In genomic region chr20:38581013-38581412, GRCh38 we compare ENCODE assay signal across 11 cellular contexts. TPM values are rescaled to one million over a fixed set of nuclear protein-coding genes. Genes with fewer than 3 reads are reported as not detected.
DNase-seq lines count a peak whose midpoint lies in the region; ATAC-seq, FAIRE-seq and TF ChIP-seq lines count a peak whose summit lies in the region.
"Had no signal": no experiment of that assay in that cellular context is flagged by ENCODE, and none has a peak within 500 bp of the region (broad histone marks: within the 10 kb centered on the region; RNA-seq: fewer than 3 reads in every experiment).

ADIG (plus strand) TSS chr20:38581197; CDS start chr20:38581251, 54 bp downstream.

- no peak for TF ChIP-seq POLR2A in right lobe of liver (IDR thresholded peaks at IDR 0.05)

- TF ChIP-seq CTCF in bronchial epithelial cell (IDR thresholded peaks at IDR 0.05; ENCODE audit: insufficient read depth, low read length, severe bottlenecking) (no peak), right lobe of liver (IDR thresholded peaks at IDR 0.05) (no peak)

- H3K4me1 Mint-ChIP-seq in stimulated activated naive CD8-positive, alpha-beta T cell treated with anti-CD3 and anti-CD28 coated beads, Interleukin-15, Interleukin-2, amounts not matched to agents 100 ng/mL and 50 ng/mL, for 24 hours (ENCODE audit: low read depth): no peaks in the 10 kb centered on the region
- no peaks in the 10 kb centered on the region for H3K4me1 Mint-ChIP-seq in stimulated activated naive CD8-positive, alpha-beta T cell treated with anti-CD3 and anti-CD28 coated beads, Interleukin-15, amount 100 ng/mL, for 72 hours
- peaks cover 4% of the 10 kb centered on the region for H3K4me1 Mint-ChIP-seq in T-helper 17 cell
- no peaks in the 10 kb centered on the region for H3K4me1 Mint-ChIP-seq in activated CD4-positive, alpha-beta T cell treated with anti-CD3 and anti-CD28 coated beads, Interleukin-2, amount 10 ng/mL, durations not matched to agents 7 days and 5 days
- H3K4me1 Mint-ChIP-seq: activated CD4-positive, alpha-beta T cell treated with anti-CD3 and anti-CD28 coated beads, Interleukin-2, amount 10 ng/mL, durations not matched to agents 24 days and 14 days had no signal

- no peaks in the 10 kb centered on the region for H3K27me3 Mint-ChIP-seq in stimulated activated naive CD8-positive, alpha-beta T cell treated with anti-CD3 and anti-CD28 coated beads, Interleukin-15, Interleukin-2, amounts not matched to agents 100 ng/mL and 50 ng/mL, for 24 hours
- H3K27me3 Mint-ChIP-seq in stimulated activated naive CD8-positive, alpha-beta T cell treated with anti-CD3 and anti-CD28 coated beads, Interleukin-15, amount 100 ng/mL, for 72 hours: no peaks in the 10 kb centered on the region
- H3K27me3 Mint-ChIP-seq in T-helper 17 cell: peaks cover 4% of the 10 kb centered on the region
- peaks cover 2% of the 10 kb centered on the region for H3K27me3 Mint-ChIP-seq in activated CD4-positive, alpha-beta T cell treated with anti-CD3 and anti-CD28 coated beads, Interleukin-2, amount 10 ng/mL, durations not matched to agents 7 days and 5 days

- no peak for ATAC-seq in stimulated activated naive CD8-positive, alpha-beta T cell treated with anti-CD3 and anti-CD28 coated beads, Interleukin-15, amount 100 ng/mL, for 72 hours
- peak; percentile 36 to 57 (median 44) for ATAC-seq in right lobe of liver
- ATAC-seq in T-helper 17 cell: no peak
- ATAC-seq in HG03342 (IDR thresholded peaks at IDR 0.05; ENCODE audit: unreplicated experiment): no peak

- POLR2A ChIA-PET in activated CD4-positive, alpha-beta T cell treated with anti-CD3 and anti-CD28 coated beads, Interleukin-2, amount 10 ng/mL, durations not matched to agents 7 days and 5 days (lab: Charles Lee): no interaction called here

- H3K27ac Mint-ChIP-seq in stimulated activated naive CD8-positive, alpha-beta T cell treated with anti-CD3 and anti-CD28 coated beads, Interleukin-15, Interleukin-2, amounts not matched to agents 100 ng/mL and 50 ng/mL, for 24 hours: peak within 1 kb of the TSS; percentile 58
- peak within 1 kb of the TSS in 1 of 2 donors; percentile 77 for H3K27ac Mint-ChIP-seq in stimulated activated naive CD8-positive, alpha-beta T cell treated with anti-CD3 and anti-CD28 coated beads, Interleukin-15, amount 100 ng/mL, for 72 hours
- no peak within 1 kb of the TSS for H3K27ac Mint-ChIP-seq in T-helper 17 cell
- H3K27ac Mint-ChIP-seq in activated CD4-positive, alpha-beta T cell treated with anti-CD3 and anti-CD28 coated beads, Interleukin-2, amount 10 ng/mL, durations not matched to agents 7 days and 5 days: no peak within 1 kb of the TSS
- H3K27ac Mint-ChIP-seq: activated CD4-positive, alpha-beta T cell treated with anti-CD3 and anti-CD28 coated beads, Interleukin-2, amount 10 ng/mL, durations not matched to agents 24 days and 14 days had no signal

- no peaks in the 10 kb centered on the region for H3K9me3 Mint-ChIP-seq in stimulated activated naive CD8-positive, alpha-beta T cell treated with anti-CD3 and anti-CD28 coated beads, Interleukin-15, Interleukin-2, amounts not matched to agents 100 ng/mL and 50 ng/mL, for 24 hours
- H3K9me3 Mint-ChIP-seq in stimulated activated naive CD8-positive, alpha-beta T cell treated with anti-CD3 and anti-CD28 coated beads, Interleukin-15, amount 100 ng/mL, for 72 hours: no peaks in the 10 kb centered on the region
- H3K9me3 Mint-ChIP-seq in activated CD4-positive, alpha-beta T cell treated with anti-CD3 and anti-CD28 coated beads, Interleukin-2, amount 10 ng/mL, durations not matched to agents 7 days and 5 days: no peaks in the 10 kb centered on the region
- H3K9me3 Mint-ChIP-seq: activated CD4-positive, alpha-beta T cell treated with anti-CD3 and anti-CD28 coated beads, Interleukin-2, amount 10 ng/mL, durations not matched to agents 24 days and 14 days had no signal

- H3K36me3 ChIP-seq in bronchial epithelial cell (ENCODE audit: control insufficient read depth, insufficient read depth, low read length) (no peaks in the 10 kb centered on the region), right lobe of liver (peaks cover 0 to 4% (median 0%) of the 10 kb centered on the region in 4 donors)

- peaks cover 4% of the 10 kb centered on the region for H3K36me3 Mint-ChIP-seq in stimulated activated naive CD8-positive, alpha-beta T cell treated with anti-CD3 and anti-CD28 coated beads, Interleukin-15, Interleukin-2, amounts not matched to agents 100 ng/mL and 50 ng/mL, for 24 hours (ENCODE audit: low read depth)
- peaks cover 3% of the 10 kb centered on the region for H3K36me3 Mint-ChIP-seq in T-helper 17 cell (ENCODE audit: low read depth)
- no peaks in the 10 kb centered on the region for H3K36me3 Mint-ChIP-seq in activated CD4-positive, alpha-beta T cell treated with anti-CD3 and anti-CD28 coated beads, Interleukin-2, amount 10 ng/mL, durations not matched to agents 7 days and 5 days (ENCODE audit: low read depth)

- no peak within 1 kb of the TSS for H3K4me3 ChIP-seq in bronchial epithelial cell (ENCODE audit: low read depth, low read length)
- H3K4me3 ChIP-seq in right lobe of liver: no peak within 1 kb of the TSS

- WGBS in right lobe of liver (ENCODE audit: insufficient coverage, low coverage, low lambda C conversion rate, missing lambda C conversion rate): 42% methylated on average over 4 of the region's 5 CpGs

- H3K4me3 Mint-ChIP-seq in stimulated activated naive CD8-positive, alpha-beta T cell treated with anti-CD3 and anti-CD28 coated beads, Interleukin-15, Interleukin-2, amounts not matched to agents 100 ng/mL and 50 ng/mL, for 24 hours: no peak within 1 kb of the TSS
- no peak within 1 kb of the TSS for H3K4me3 Mint-ChIP-seq in stimulated activated naive CD8-positive, alpha-beta T cell treated with anti-CD3 and anti-CD28 coated beads, Interleukin-15, amount 100 ng/mL, for 72 hours
- no peak within 1 kb of the TSS for H3K4me3 Mint-ChIP-seq in T-helper 17 cell
- no peak within 1 kb of the TSS for H3K4me3 Mint-ChIP-seq in activated CD4-positive, alpha-beta T cell treated with anti-CD3 and anti-CD28 coated beads, Interleukin-2, amount 10 ng/mL, durations not matched to agents 7 days and 5 days
- H3K4me3 Mint-ChIP-seq: activated CD4-positive, alpha-beta T cell treated with anti-CD3 and anti-CD28 coated beads, Interleukin-2, amount 10 ng/mL, durations not matched to agents 24 days and 14 days had no signal

- CTCF ChIA-PET in activated CD4-positive, alpha-beta T cell treated with anti-CD3 and anti-CD28 coated beads, Interleukin-2, amount 10 ng/mL, durations not matched to agents 7 days and 5 days (lab: Charles Lee): no interaction called here

- peaks cover 0 to 8% (median 0%) of the 10 kb centered on the region in 4 donors for H3K4me1 ChIP-seq in right lobe of liver

- H3K27ac ChIP-seq in right lobe of liver: no peak within 1 kb of the TSS
- H3K27ac ChIP-seq: C4-2B had no signal

- no peaks in the 10 kb centered on the region for H3K27me3 ChIP-seq in bronchial epithelial cell (ENCODE audit: control insufficient read depth, insufficient read depth, low read length)
- H3K27me3 ChIP-seq in right lobe of liver: no peaks in the 10 kb centered on the region

- H3K9me3 ChIP-seq in right lobe of liver (no peaks in the 10 kb centered on the region), T-helper 17 cell (ENCODE audit: control insufficient read depth, low read length, poor library complexity, severe bottlenecking) (no peaks in the 10 kb centered on the region)

- no peak for DNase-seq in stimulated activated naive CD8-positive, alpha-beta T cell treated with anti-CD3 and anti-CD28 coated beads, Interleukin-15, amount 100 ng/mL, for 72 hours
- DNase-seq in bronchial epithelial cell (ENCODE audit: low read depth): peak; percentile 32
- DNase-seq in right lobe of liver: no peak
- no peak for DNase-seq in NCI-H2227 (lab: John Stamatoyannopoulos, UW; ENCODE audit: unreplicated experiment)
- no peak for DNase-seq in T-helper 17 cell
- DNase-seq in activated CD4-positive, alpha-beta T cell treated with anti-CD3 and anti-CD28 coated beads, Interleukin-2, amount 10 ng/mL, durations not matched to agents 7 days and 5 days: no peak
- DNase-seq: activated CD4-positive, alpha-beta T cell treated with anti-CD3 and anti-CD28 coated beads, Interleukin-2, amount 10 ng/mL, durations not matched to agents 24 days and 14 days had no signal

- FAIRE-seq in bronchial epithelial cell (lab: Jason Lieb, UNC): peak; percentile 28
- FAIRE-seq: astrocyte had no signal

- intact Hi-C loops in right lobe of liver (cut with DNase I): no loop called here

RNA-seq across cellular contexts. Expression of gene ADIG, which starts in this region (rescaled TPM):
- total RNA-seq in bronchial epithelial cell (not detected in 2 replicates), right lobe of liver (not detected), T-helper 17 cell (not detected)
- not detected for total RNA-seq in activated CD4-positive, alpha-beta T cell treated with anti-CD3 and anti-CD28 coated beads, Interleukin-2, amount 10 ng/mL, durations not matched to agents 7 days and 5 days
- total RNA-seq: activated CD4-positive, alpha-beta T cell treated with anti-CD3 and anti-CD28 coated beads, Interleukin-2, amount 10 ng/mL, durations not matched to agents 24 days and 14 days; astrocyte had no signal

Comparison
In these comparisons a context has a peak if more than half of its experiments do, and no peak if none do; other contexts are left out.
1. Peak in DNase-seq in bronchial epithelial cell; RNA of the gene not detected or under 1 TPM.
2. Peak in ATAC-seq in right lobe of liver; RNA of the gene not detected or under 1 TPM.